ENCODE assay signal across 37 cellular contexts in the genomic region with DNA sequence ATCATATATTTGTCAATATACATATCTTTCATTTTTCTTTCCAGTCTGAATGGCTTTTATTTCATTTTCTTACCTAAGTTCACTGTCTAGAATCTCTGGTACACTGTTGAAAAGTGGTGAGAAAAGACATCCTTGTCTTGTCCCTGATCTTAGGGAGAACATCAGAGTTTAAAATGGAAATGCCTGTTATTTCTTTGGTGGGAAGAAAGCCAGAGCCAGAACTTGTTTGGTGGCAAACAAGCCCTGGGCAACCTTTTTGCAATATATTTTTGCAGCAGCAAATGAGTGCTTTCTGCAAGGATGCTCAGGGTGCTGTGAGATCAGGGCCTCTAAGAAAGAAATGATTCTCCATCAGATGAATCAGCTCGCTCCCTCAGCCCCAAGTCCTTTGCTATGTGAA.
"Had no signal": no experiment of that assay in that cellular context is flagged by ENCODE, and none has a peak within 500 bp of the region (broad histone marks: within the 10 kb centered on the region; RNA-seq: fewer than 3 reads in every experiment).

No MANE protein-coding gene starts in this region.

- H3K27ac Mint-ChIP-seq: activated naive CD4-positive, alpha-beta T cell treated with anti-CD3 and anti-CD28 coated beads for 36 hours; activated naive CD4-positive, alpha-beta T cell treated with anti-CD3 and anti-CD28 coated beads, Interleukin-2, amount 10 ng/mL, durations not matched to agents 7 days and 5 days; activated naive CD4-positive, alpha-beta T cell treated with anti-CD3 and anti-CD28 coated beads, Interleukin-2, amount 50 U/mL, for 24 hours; activated naive CD4-positive, alpha-beta T cell treated with anti-CD3 and anti-CD28 coated beads, Interleukin-2, amount 50 U/mL, for 72 hours; activated naive CD8-positive, alpha-beta T cell; activated naive CD8-positive, alpha-beta T cell treated with anti-CD3 and anti-CD28 coated beads for 36 hours; activated naive CD8-positive, alpha-beta T cell treated with anti-CD3 and anti-CD28 coated beads, Interleukin-2, amount 10 ng/mL, durations not matched to agents 7 days and 5 days; activated naive CD8-positive, alpha-beta T cell treated with anti-CD3 and anti-CD28 coated beads, Interleukin-2, amount 50 U/mL, for 24 hours; activated T-cell treated with anti-CD3 and anti-CD28 coated beads, Interleukin-2, amount 50 U/mL, for 24 hours; activated T-cell treated with anti-CD3 and anti-CD28 coated beads, Interleukin-2, amount 50 U/mL, for 72 hours; activated T-helper 1 cell treated with anti-CD3 and anti-CD28 coated beads, Interleukin-12 subunit alpha, Interleukin-12 subunit beta, Interleukin-2, Interleukin-4 antibody, amounts not matched to agents 30 ng/mL and 10 ng/mL and 1 ng/mL, durations not matched to agents 14 hours and 24 hours and 36 hours; activated T-helper 17 cell treated with anti-CD3 and anti-CD28 coated beads, Interleukin-2, amount 50 U/mL, for 72 hours; activated T-helper 2 cell treated with anti-CD3 and anti-CD28 coated beads, Interferon-gamma antibody, Interleukin-2, Interleukin-4, amounts not matched to agents 10 μg/mL and 5 μg/mL and 100 μg/mL, durations not matched to agents 14 hours and 24 hours and 36 hours had no signal

- H3K27me3 ChIP-seq: adrenal gland, ascending aorta, body of pancreas, brain microvascular endothelial cell, breast epithelium, cardiac muscle cell had no signal

- H3K4me1 Mint-ChIP-seq: activated naive CD4-positive, alpha-beta T cell treated with anti-CD3 and anti-CD28 coated beads, Interleukin-2, amount 10 ng/mL, durations not matched to agents 7 days and 5 days; activated naive CD8-positive, alpha-beta T cell treated with anti-CD3 and anti-CD28 coated beads for 36 hours; activated naive CD8-positive, alpha-beta T cell treated with anti-CD3 and anti-CD28 coated beads, Interleukin-2, amount 10 ng/mL, durations not matched to agents 7 days and 5 days; central memory CD8-positive, alpha-beta T cell had no signal

- ATAC-seq: activated naive CD4-positive, alpha-beta T cell treated with anti-CD3 and anti-CD28 coated beads, Interleukin-2, amount 50 U/mL, for 72 hours; activated naive CD8-positive, alpha-beta T cell treated with anti-CD3 and anti-CD28 coated beads, Interleukin-2, amount 50 U/mL, for 24 hours; activated T-cell treated with anti-CD3 and anti-CD28 coated beads, Interleukin-2, amount 50 U/mL, for 4 hours; activated T-cell treated with anti-CD3 and anti-CD28 coated beads, Interleukin-2, amount 50 U/mL, for 72 hours; activated T-helper 17 cell treated with anti-CD3 and anti-CD28 coated beads, Interleukin-2, amount 50 U/mL, for 72 hours; body of pancreas had no signal

- H3K36me3 ChIP-seq: adrenal gland, brain microvascular endothelial cell, breast epithelium, cardiac muscle cell had no signal

- H3K9me3 Mint-ChIP-seq: activated naive CD4-positive, alpha-beta T cell treated with anti-CD3 and anti-CD28 coated beads, Interleukin-2, amount 50 U/mL, for 24 hours; activated naive CD4-positive, alpha-beta T cell treated with anti-CD3 and anti-CD28 coated beads, Interleukin-2, amount 50 U/mL, for 72 hours; activated naive CD8-positive, alpha-beta T cell treated with anti-CD3 and anti-CD28 coated beads for 36 hours; activated naive CD8-positive, alpha-beta T cell treated with anti-CD3 and anti-CD28 coated beads, Interleukin-2, amount 10 ng/mL, durations not matched to agents 7 days and 5 days; activated T-cell treated with anti-CD3 and anti-CD28 coated beads, Interleukin-2, amount 50 U/mL, for 72 hours; activated T-helper 17 cell treated with anti-CD3 and anti-CD28 coated beads, Interleukin-2, amount 50 U/mL, for 72 hours; activated T-helper 2 cell treated with anti-CD3 and anti-CD28 coated beads, Interferon-gamma antibody, Interleukin-2, Interleukin-4, amounts not matched to agents 10 μg/mL and 5 μg/mL and 100 μg/mL, durations not matched to agents 14 hours and 24 hours and 36 hours; central memory CD8-positive, alpha-beta T cell had no signal

- H3K27ac ChIP-seq: adrenal gland, ascending aorta, body of pancreas, brain microvascular endothelial cell, breast epithelium, cardiac muscle cell had no signal

- H3K4me1 ChIP-seq: adrenal gland, ascending aorta, body of pancreas, breast epithelium had no signal

- H3K4me3 Mint-ChIP-seq: activated naive CD4-positive, alpha-beta T cell treated with anti-CD3 and anti-CD28 coated beads for 36 hours; activated naive CD4-positive, alpha-beta T cell treated with anti-CD3 and anti-CD28 coated beads, Interleukin-2, amount 10 ng/mL, durations not matched to agents 7 days and 5 days; activated naive CD4-positive, alpha-beta T cell treated with anti-CD3 and anti-CD28 coated beads, Interleukin-2, amount 50 U/mL, for 24 hours; activated naive CD8-positive, alpha-beta T cell; activated naive CD8-positive, alpha-beta T cell treated with anti-CD3 and anti-CD28 coated beads for 36 hours; activated naive CD8-positive, alpha-beta T cell treated with anti-CD3 and anti-CD28 coated beads, Interleukin-2, amount 10 ng/mL, durations not matched to agents 7 days and 5 days; activated naive CD8-positive, alpha-beta T cell treated with anti-CD3 and anti-CD28 coated beads, Interleukin-2, amount 50 U/mL, for 24 hours; activated T-cell treated with anti-CD3 and anti-CD28 coated beads, Interleukin-2, amount 50 U/mL, for 24 hours; activated T-cell treated with anti-CD3 and anti-CD28 coated beads, Interleukin-2, amount 50 U/mL, for 4 hours; activated T-cell treated with anti-CD3 and anti-CD28 coated beads, Interleukin-2, amount 50 U/mL, for 72 hours; activated T-helper 1 cell treated with anti-CD3 and anti-CD28 coated beads, Interleukin-12 subunit alpha, Interleukin-12 subunit beta, Interleukin-2, Interleukin-4 antibody, amounts not matched to agents 30 ng/mL and 10 ng/mL and 1 ng/mL, durations not matched to agents 14 hours and 24 hours and 36 hours; activated T-helper 17 cell treated with anti-CD3 and anti-CD28 coated beads, Interleukin-2, amount 50 U/mL, for 72 hours; brain; central memory CD8-positive, alpha-beta T cell had no signal

- DNase-seq: activated effector memory CD4-positive, alpha-beta T cell treated with anti-CD3 and anti-CD28 coated beads, Interleukin-2, amount 50 U/mL, for 16 hours; activated effector memory CD4-positive, alpha-beta T cell treated with Interleukin-2 at 50 U/mL for 16 hours; activated gamma-delta T cell; activated gamma-delta T cell treated with Interleukin-2 at 50 U/mL for 16 hours; activated naive CD4-positive, alpha-beta T cell; activated naive CD4-positive, alpha-beta T cell treated with anti-CD3 and anti-CD28 coated beads for 36 hours; activated naive CD4-positive, alpha-beta T cell treated with anti-CD3 and anti-CD28 coated beads, Interleukin-2, amount 10 ng/mL, durations not matched to agents 7 days and 5 days; activated naive CD4-positive, alpha-beta T cell treated with anti-CD3 and anti-CD28 coated beads, Interleukin-2, amount 50 U/mL, for 16 hours; activated naive CD4-positive, alpha-beta T cell treated with Interleukin-2 at 50 U/mL for 16 hours; activated naive CD8-positive, alpha-beta T cell treated with anti-CD3 and anti-CD28 coated beads for 36 hours; activated naive CD8-positive, alpha-beta T cell treated with anti-CD3 and anti-CD28 coated beads, Interleukin-2, amount 10 ng/mL, durations not matched to agents 7 days and 5 days; activated naive CD8-positive, alpha-beta T cell treated with anti-CD3 and anti-CD28 coated beads, Interleukin-2, amount 50 U/mL, for 24 hours; activated T-cell treated with anti-CD3 and anti-CD28 coated beads, Interleukin-2, amount 50 U/mL, for 24 hours; activated T-cell treated with anti-CD3 and anti-CD28 coated beads, Interleukin-2, amount 50 U/mL, for 4 hours; activated T-cell treated with anti-CD3 and anti-CD28 coated beads, Interleukin-2, amount 50 U/mL, for 48 hours; activated T-cell treated with anti-CD3 and anti-CD28 coated beads, Interleukin-2, amount 50 U/mL, for 72 hours; adrenal gland; amniotic stem cell; amygdala; anterior cingulate cortex; aorta; body of pancreas; brain microvascular endothelial cell; caudate nucleus; central memory CD4-positive, alpha-beta T cell; cerebellar nuclear complex had no signal

- H3K27me3 Mint-ChIP-seq: activated naive CD4-positive, alpha-beta T cell treated with anti-CD3 and anti-CD28 coated beads, Interleukin-2, amount 10 ng/mL, durations not matched to agents 7 days and 5 days; activated naive CD4-positive, alpha-beta T cell treated with anti-CD3 and anti-CD28 coated beads, Interleukin-2, amount 50 U/mL, for 24 hours; activated naive CD8-positive, alpha-beta T cell; activated naive CD8-positive, alpha-beta T cell treated with anti-CD3 and anti-CD28 coated beads for 36 hours; activated naive CD8-positive, alpha-beta T cell treated with anti-CD3 and anti-CD28 coated beads, Interleukin-2, amount 10 ng/mL, durations not matched to agents 7 days and 5 days; activated naive CD8-positive, alpha-beta T cell treated with anti-CD3 and anti-CD28 coated beads, Interleukin-2, amount 50 U/mL, for 24 hours; activated T-cell treated with anti-CD3 and anti-CD28 coated beads, Interleukin-2, amount 50 U/mL, for 24 hours; activated T-helper 17 cell treated with anti-CD3 and anti-CD28 coated beads, Interleukin-2, amount 50 U/mL, for 72 hours; brain; central memory CD8-positive, alpha-beta T cell had no signal

- H3K4me3 ChIP-seq: adrenal gland, ascending aorta, body of pancreas, breast epithelium, cardiac muscle cell had no signal
